ENCODE assay signal across 2 cellular contexts in the genomic region with DNA sequence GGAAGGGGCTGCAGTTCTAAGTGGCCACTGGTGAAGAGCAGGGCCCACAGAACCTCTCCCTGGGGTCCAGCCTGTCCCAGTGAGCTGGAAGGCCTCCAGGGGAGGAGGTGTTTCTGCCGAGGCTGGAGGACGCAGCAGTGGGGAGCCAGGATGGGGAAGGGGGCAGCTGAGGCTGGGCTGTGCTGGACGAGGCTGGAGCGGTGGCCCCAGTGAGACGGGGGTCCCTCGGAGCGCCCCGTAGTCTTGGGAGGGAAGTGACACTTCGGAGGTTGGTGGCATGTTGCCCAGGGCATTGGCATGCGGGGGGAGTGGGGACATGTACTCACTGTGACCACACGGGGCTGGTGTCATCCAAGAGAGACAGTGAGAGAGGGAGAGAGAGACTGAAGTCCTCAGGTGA.
TF ChIP-seq lines count a peak whose summit lies in the region.

No MANE protein-coding gene starts in this region.

TF ChIP-seq in IMR-90, 13 proteins besides CTCF, POLR2A, EP300 and RAD21:
- TF ChIP-seq, protein P1, sequence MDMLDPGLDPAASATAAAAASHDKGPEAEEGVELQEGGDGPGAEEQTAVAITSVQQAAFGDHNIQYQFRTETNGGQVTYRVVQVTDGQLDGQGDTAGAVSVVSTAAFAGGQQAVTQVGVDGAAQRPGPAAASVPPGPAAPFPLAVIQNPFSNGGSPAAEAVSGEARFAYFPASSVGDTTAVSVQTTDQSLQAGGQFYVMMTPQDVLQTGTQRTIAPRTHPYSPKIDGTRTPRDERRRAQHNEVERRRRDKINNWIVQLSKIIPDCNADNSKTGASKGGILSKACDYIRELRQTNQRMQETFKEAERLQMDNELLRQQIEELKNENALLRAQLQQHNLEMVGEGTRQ (IDR thresholded peaks at IDR 0.05; ENCODE audit: low read depth, low read length): no peak
- TF ChIP-seq FOS (IDR thresholded peaks at IDR 0.05; ENCODE audit: low read depth, low read length): no peak
- TF ChIP-seq MXI1 (IDR thresholded peaks at IDR 0.05; ENCODE audit: borderline replicate concordance, low read depth, low read length): no peak
- TF ChIP-seq RCOR1 (IDR thresholded peaks at IDR 0.05; ENCODE audit: insufficient replicate concordance, low read length): no peak
- no peak for TF ChIP-seq RFX5 (IDR thresholded peaks at IDR 0.05; ENCODE audit: low read depth, low read length)
- no peak for TF ChIP-seq MAFK (IDR thresholded peaks at IDR 0.05; ENCODE audit: low read depth, low read length)
- TF ChIP-seq NFE2L2 (IDR thresholded peaks at IDR 0.05; ENCODE audit: low read depth, low read length): no peak
- TF ChIP-seq ELK1 (IDR thresholded peaks at IDR 0.05; ENCODE audit: borderline replicate concordance, low read depth, low read length): no peak
- TF ChIP-seq CEBPB (IDR thresholded peaks at IDR 0.05; ENCODE audit: low read depth, low read length): no peak

TF ChIP-seq in H1, 55 proteins besides CTCF, POLR2A, EP300 and RAD21:
- TF ChIP-seq BRCA1 (IDR thresholded peaks at IDR 0.05; ENCODE audit: low read depth, low read length): no peak
- TF ChIP-seq EGR1 (IDR thresholded peaks at IDR 0.05; ENCODE audit: borderline replicate concordance, low read depth, low read length): no peak
- no peak for TF ChIP-seq CBX8 (IDR thresholded peaks at IDR 0.05; ENCODE audit: borderline replicate concordance, low read depth, low read length)
- TF ChIP-seq RXRA (IDR thresholded peaks at IDR 0.05; ENCODE audit: insufficient read depth, low read depth, low read length): no peak
- TF ChIP-seq CHD1 (IDR thresholded peaks at IDR 0.05; ENCODE audit: low read depth, low read length): no peak
- no peak for TF ChIP-seq CTBP2 (IDR thresholded peaks at IDR 0.05; ENCODE audit: borderline replicate concordance, insufficient read depth, insufficient read length, low read length)
- TF ChIP-seq SIN3A (conservative IDR thresholded peaks at IDR 0.05 in 1 of 2, IDR thresholded peaks at IDR 0.05 in 1 of 2; ENCODE audit: low read depth in 1 of 2, low read length in 2 of 2): no peak
- TF ChIP-seq BACH1 (IDR thresholded peaks at IDR 0.05; ENCODE audit: low read length): no peak
- no peak for TF ChIP-seq NANOG (IDR thresholded peaks at IDR 0.05; ENCODE audit: insufficient read depth, low read depth, low read length, poor library complexity, severe bottlenecking)
- no peak for TF ChIP-seq TAF1 (IDR thresholded peaks at IDR 0.05; ENCODE audit: low read depth, low read length)
